In the genomic region with DNA sequence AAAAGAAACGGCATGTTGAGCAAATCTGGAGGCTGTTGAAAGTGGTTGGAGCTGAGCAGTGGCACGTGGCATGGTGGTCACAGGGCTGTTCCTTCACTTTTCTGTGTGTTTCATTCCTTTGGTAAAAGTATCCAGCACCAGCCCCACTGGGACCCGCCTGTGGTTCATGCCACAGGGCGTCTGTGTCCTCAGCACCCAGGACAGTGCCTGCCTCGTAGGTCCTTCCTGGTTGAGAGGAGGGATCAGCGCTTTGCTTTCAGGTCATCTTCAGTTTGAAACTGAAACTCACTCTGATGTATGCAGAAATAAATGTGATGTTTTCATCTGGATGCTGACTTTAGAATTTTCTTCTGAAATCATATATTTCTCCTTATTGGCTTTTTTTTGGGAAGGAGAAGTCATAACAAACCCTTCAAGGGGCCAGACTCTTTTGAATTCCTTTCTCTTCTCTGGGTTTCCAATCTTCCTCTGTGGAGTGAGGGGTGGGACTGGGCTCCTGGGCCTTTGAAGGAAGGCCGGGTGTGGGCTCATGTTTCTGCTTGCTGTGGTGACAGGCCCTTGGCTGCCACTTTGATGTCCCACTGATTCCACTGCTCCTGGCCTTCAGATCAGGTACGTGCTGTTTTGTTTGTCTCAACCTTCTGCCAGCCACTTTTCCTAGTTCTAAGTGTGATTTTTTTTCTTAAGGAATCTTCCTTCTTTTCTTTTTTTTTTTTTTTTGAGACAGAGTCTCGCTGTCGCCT, we compare ENCODE assay signal across 11 cellular contexts. TPM values are rescaled to one million over a fixed set of nuclear protein-coding genes. Genes with fewer than 3 reads are reported as not detected.
A peak's percentile ranks its signal among the peaks of the same experiment; 100 is the strongest.
DNase-seq lines count a peak whose midpoint lies in the region; ATAC-seq and TF ChIP-seq lines count a peak whose summit lies in the region.
"Had no signal": no experiment of that assay in that cellular context is flagged by ENCODE, and none has a peak within 500 bp of the region (broad histone marks: within the 10 kb centered on the region; RNA-seq: fewer than 3 reads in every experiment).

No MANE protein-coding gene starts in this region.

- ATAC-seq in GM23338 (peak; percentile 46; the same call in 2 of the 3 replicates), gastrocnemius medialis (no peak)

- H3K23ac ChIP-seq in trophoblast cell (ENCODE audit: low read length) = no peak overlapping the region

- H3K36me3 Mint-ChIP-seq in activated CD4-positive, alpha-beta T cell treated with anti-CD3 and anti-CD28 coated beads, Interleukin-2, amount 10 ng/mL, durations not matched to agents 7 days and 5 days (ENCODE audit: low read depth) = peaks cover 37% of the 10 kb centered on the region
- no peaks in the 10 kb centered on the region for H3K36me3 Mint-ChIP-seq in GM23338 (ENCODE audit: low read depth)
- peaks cover 29% of the 10 kb centered on the region for H3K36me3 Mint-ChIP-seq in activated T-helper 2 cell treated with anti-CD3 and anti-CD28 coated beads, Interferon-gamma antibody, Interleukin-2, Interleukin-4, amounts not matched to agents 10 μg/mL and 5 μg/mL and 100 μg/mL, durations not matched to agents 14 hours and 24 hours and 36 hours (ENCODE audit: low read depth)

- TF ChIP-seq CTCF in GM23338 (conservative IDR thresholded peaks at IDR 0.05; ENCODE audit: low read depth in 2 of 2) = no peak
- no peak for TF ChIP-seq CTCF in prostate gland (IDR thresholded peaks at IDR 0.05)
- no peak for TF ChIP-seq CTCF in gastrocnemius medialis (IDR thresholded peaks at IDR 0.05 in 4 of 5, conservative IDR thresholded peaks at IDR 0.05 in 1 of 5)

- no peaks in the 10 kb centered on the region for H3K27me3 Mint-ChIP-seq in activated CD4-positive, alpha-beta T cell treated with anti-CD3 and anti-CD28 coated beads, Interleukin-2, amount 10 ng/mL, durations not matched to agents 7 days and 5 days
- H3K27me3 Mint-ChIP-seq in GM23338 (ENCODE audit: insufficient read depth, low read depth, poor library complexity) = peaks cover 2% of the 10 kb centered on the region
- no peaks in the 10 kb centered on the region for H3K27me3 Mint-ChIP-seq in activated T-helper 2 cell treated with anti-CD3 and anti-CD28 coated beads, Interferon-gamma antibody, Interleukin-2, Interleukin-4, amounts not matched to agents 10 μg/mL and 5 μg/mL and 100 μg/mL, durations not matched to agents 14 hours and 24 hours and 36 hours (ENCODE audit: low read depth)

- peak overlapping the region; percentile 33 for H3K4me3 Mint-ChIP-seq in activated CD4-positive, alpha-beta T cell treated with anti-CD3 and anti-CD28 coated beads, Interleukin-2, amount 10 ng/mL, durations not matched to agents 7 days and 5 days
- H3K4me3 Mint-ChIP-seq in GM23338 = no peak overlapping the region
- no peak overlapping the region for H3K4me3 Mint-ChIP-seq in activated T-helper 2 cell treated with anti-CD3 and anti-CD28 coated beads, Interferon-gamma antibody, Interleukin-2, Interleukin-4, amounts not matched to agents 10 μg/mL and 5 μg/mL and 100 μg/mL, durations not matched to agents 14 hours and 24 hours and 36 hours (ENCODE audit: low read depth)

- no peak overlapping the region for H3K14ac ChIP-seq in trophoblast cell (ENCODE audit: low read length)

- H3K27me3 ChIP-seq in GM23338 (ENCODE audit: insufficient read depth) = no peaks in the 10 kb centered on the region
- no peaks in the 10 kb centered on the region for H3K27me3 ChIP-seq in prostate gland (replicated peaks; ENCODE audit: insufficient read depth)
- H3K27me3 ChIP-seq in gastrocnemius medialis = no peaks in the 10 kb centered on the region
- no peaks in the 10 kb centered on the region for H3K27me3 ChIP-seq in trophoblast cell (ENCODE audit: insufficient read depth, low read length)

- H4K91ac ChIP-seq in trophoblast cell (ENCODE audit: low read depth, low read length) = no peak overlapping the region

- intact Hi-C loops in activated T-helper 2 cell treated with anti-CD3 and anti-CD28 coated beads, Interferon-gamma antibody, Interleukin-2, Interleukin-4, amounts not matched to agents 10 μg/mL and 5 μg/mL and 100 μg/mL, durations not matched to agents 14 hours and 24 hours and 36 hours (cut with micrococcal nuclease) = no loop called here
- intact Hi-C loops in prostate gland (cut with DNase I) (no loop called here), gastrocnemius medialis (cut with DNase I; ENCODE audit: low total_unique reads) (no loop called here)

- H2AFZ ChIP-seq in GM23338 (no peak overlapping the region), trophoblast cell (ENCODE audit: insufficient read depth, low read length, poor library complexity) (no peak overlapping the region)

- H3K4me1 ChIP-seq in GM23338 (ENCODE audit: insufficient read depth) (no peaks in the 10 kb centered on the region), prostate gland (replicated peaks) (no peaks in the 10 kb centered on the region), gastrocnemius medialis (peaks cover 7 to 14% of the 10 kb centered on the region in 2 donors), trophoblast cell (ENCODE audit: control insufficient read depth in 1 of 2, insufficient read depth in 2 of 2, low read length in 2 of 2) (no peaks in the 10 kb centered on the region)

- H2BK5ac ChIP-seq in trophoblast cell (ENCODE audit: low read depth, low read length, poor library complexity) = no peak overlapping the region

- peaks cover 58% of the 10 kb centered on the region for H3K4me1 Mint-ChIP-seq in activated CD4-positive, alpha-beta T cell treated with anti-CD3 and anti-CD28 coated beads, Interleukin-2, amount 10 ng/mL, durations not matched to agents 7 days and 5 days
- no peaks in the 10 kb centered on the region for H3K4me1 Mint-ChIP-seq in GM23338
- peaks cover 45% of the 10 kb centered on the region for H3K4me1 Mint-ChIP-seq in activated T-helper 2 cell treated with anti-CD3 and anti-CD28 coated beads, Interferon-gamma antibody, Interleukin-2, Interleukin-4, amounts not matched to agents 10 μg/mL and 5 μg/mL and 100 μg/mL, durations not matched to agents 14 hours and 24 hours and 36 hours (ENCODE audit: low read depth)

- H4K8ac ChIP-seq in trophoblast cell (ENCODE audit: low read depth, low read length) = no peak overlapping the region

- CTCF ChIA-PET in activated CD4-positive, alpha-beta T cell treated with anti-CD3 and anti-CD28 coated beads, Interleukin-2, amount 10 ng/mL, durations not matched to agents 7 days and 5 days (lab: Charles Lee) = interaction anchor here (1.3 to 1.5 kb wide), 2 partner anchors 15 to 30 kb away, joined by 5 read pairs; no protein-coding TSS in a partner anchor

- peaks cover 10% of the 10 kb centered on the region; the same call in 1 of the 2 replicates for H4K20me1 ChIP-seq in GM23338 (replicated peaks; ENCODE audit: insufficient read depth)

- TF ChIP-seq POLR2A in prostate gland (IDR thresholded peaks at IDR 0.05) = no peak
- no peak for TF ChIP-seq POLR2A in gastrocnemius medialis (IDR thresholded peaks at IDR 0.05)

- no peak overlapping the region for H3K18ac ChIP-seq in trophoblast cell (ENCODE audit: low read length)

- no peaks in the 10 kb centered on the region for H3F3A ChIP-seq in GM23338 (replicated peaks; ENCODE audit: low read depth)

- H3K79me2 ChIP-seq in GM23338 (replicated peaks; ENCODE audit: insufficient read depth) = peaks cover 63% of the 10 kb centered on the region
- peaks cover 1% of the 10 kb centered on the region for H3K79me2 ChIP-seq in trophoblast cell (ENCODE audit: control insufficient read depth, insufficient read depth, low read length, poor library complexity)

- POLR2A ChIA-PET in activated CD4-positive, alpha-beta T cell treated with anti-CD3 and anti-CD28 coated beads, Interleukin-2, amount 10 ng/mL, durations not matched to agents 7 days and 5 days (lab: Charles Lee) = no interaction called here

- H3K4me2 ChIP-seq in GM23338 (no peak overlapping the region), trophoblast cell (ENCODE audit: low read length) (no peak overlapping the region)

- H3K27ac ChIP-seq in GM23338 (ENCODE audit: low read depth) (no peak overlapping the region), prostate gland (no peak overlapping the region), gastrocnemius medialis (no peak overlapping the region), trophoblast cell (ENCODE audit: low read depth, low read length) (no peak overlapping the region)

- no peak overlapping the region for H2BK120ac ChIP-seq in trophoblast cell (ENCODE audit: insufficient read depth, low read length, poor library complexity)

- H3K27ac Mint-ChIP-seq in activated CD4-positive, alpha-beta T cell treated with anti-CD3 and anti-CD28 coated beads, Interleukin-2, amount 10 ng/mL, durations not matched to agents 7 days and 5 days = peak overlapping the region; percentile 91
- H3K27ac Mint-ChIP-seq in GM23338 = no peak overlapping the region
- peak overlapping the region; percentile 79 for H3K27ac Mint-ChIP-seq in activated T-helper 2 cell treated with anti-CD3 and anti-CD28 coated beads, Interferon-gamma antibody, Interleukin-2, Interleukin-4, amounts not matched to agents 10 μg/mL and 5 μg/mL and 100 μg/mL, durations not matched to agents 14 hours and 24 hours and 36 hours

- H3K9me3 ChIP-seq in prostate gland (no peaks in the 10 kb centered on the region), gastrocnemius medialis (no peaks in the 10 kb centered on the region), trophoblast cell (ENCODE audit: insufficient read depth, low read depth, low read length) (no peaks in the 10 kb centered on the region)

- 71% methylated on average over 10 of the region's 10 CpGs for WGBS in prostate gland
- WGBS in trophoblast cell (ENCODE audit: extremely low coverage, insufficient coverage, insufficient read length) = no CpG with 5 or more reads among the region's 10 CpGs

- no peak overlapping the region for H4K12ac ChIP-seq in trophoblast cell (ENCODE audit: low read depth, low read length)

- H3K4me3 ChIP-seq in GM23338 = no peak overlapping the region
- no peak overlapping the region for H3K4me3 ChIP-seq in prostate gland
- no peak overlapping the region for H3K4me3 ChIP-seq in gastrocnemius medialis
- no peak overlapping the region for H3K4me3 ChIP-seq in trophoblast cell (ENCODE audit: low read depth, low read length)

- in situ Hi-C loops in gastrocnemius medialis (cut with MboI; ENCODE audit: low sequenced_read_pairs in 4 of 4) = loop anchor here in 1 of 4 donors (25.0 kb wide), 1 partner anchor 226 kb away; no protein-coding TSS in a partner anchor

- H2AK5ac ChIP-seq in trophoblast cell (ENCODE audit: low read length) = no peak overlapping the region

- no peak overlapping the region for H2BK12ac ChIP-seq in trophoblast cell (ENCODE audit: low read length)

- H3K9me2 ChIP-seq in GM23338 (ENCODE audit: insufficient read depth) = no peaks in the 10 kb centered on the region

- H3K79me1 ChIP-seq in trophoblast cell (ENCODE audit: low read length) = no peaks in the 10 kb centered on the region

- no peak overlapping the region for H3K4ac ChIP-seq in trophoblast cell (ENCODE audit: low read depth, low read length)

- DNase-seq in activated CD4-positive, alpha-beta T cell treated with anti-CD3 and anti-CD28 coated beads, Interleukin-2, amount 10 ng/mL, durations not matched to agents 7 days and 5 days = peak; percentile 42
- no peak for DNase-seq in activated CD4-positive, alpha-beta T cell treated with anti-CD3 and anti-CD28 coated beads, Interleukin-2, amount 50 U/mL, for 4 hours
- DNase-seq in GM23338 (ENCODE audit: low spot score) (no peak), prostate gland (ENCODE audit: low spot score) (peak; percentile 32), hepatic stellate cell (ENCODE audit: low spot score) (no peak), gastrocnemius medialis (no peak), trophoblast cell (no peak)
- no peak for DNase-seq in activated T-helper 2 cell treated with anti-CD3 and anti-CD28 coated beads, Interferon-gamma antibody, Interleukin-2, Interleukin-4, amounts not matched to agents 10 μg/mL and 5 μg/mL and 100 μg/mL, durations not matched to agents 14 hours and 24 hours and 36 hours (ENCODE audit: low spot score)
- DNase-seq: H7, Kasumi-1, SHP77 treated with DMSO at 0.1 percent for 48 hours had no signal

- H3K36me3 ChIP-seq in GM23338 (ENCODE audit: insufficient read depth) (no peaks in the 10 kb centered on the region), prostate gland (no peaks in the 10 kb centered on the region), gastrocnemius medialis (peaks cover 0 to 7% of the 10 kb centered on the region in 2 donors), trophoblast cell (ENCODE audit: control insufficient read depth in 1 of 2, insufficient read depth in 2 of 2, low read length in 2 of 2) (peaks cover 12 to 14% of the 10 kb centered on the region in 2 experiments)

- no peak overlapping the region for H3K9ac ChIP-seq in trophoblast cell (ENCODE audit: low read length)

- no peaks in the 10 kb centered on the region for H3K9me3 Mint-ChIP-seq in activated CD4-positive, alpha-beta T cell treated with anti-CD3 and anti-CD28 coated beads, Interleukin-2, amount 10 ng/mL, durations not matched to agents 7 days and 5 days
- H3K9me3 Mint-ChIP-seq in GM23338 = no peaks in the 10 kb centered on the region
- H3K9me3 Mint-ChIP-seq in activated T-helper 2 cell treated with anti-CD3 and anti-CD28 coated beads, Interferon-gamma antibody, Interleukin-2, Interleukin-4, amounts not matched to agents 10 μg/mL and 5 μg/mL and 100 μg/mL, durations not matched to agents 14 hours and 24 hours and 36 hours = no peaks in the 10 kb centered on the region

RNA-seq across cellular contexts. Expression of gene TBC1D22A, which starts 26.1 kb away (rescaled TPM):
- 10 to 100 TPM; 34.1 to 39.2 TPM for total RNA-seq in activated CD4-positive, alpha-beta T cell treated with anti-CD3 and anti-CD28 coated beads, Interleukin-2, amount 10 ng/mL, durations not matched to agents 7 days and 5 days
- 10.7 and 13.3 TPM in 2 replicates for total RNA-seq in GM23338 (2014; rRNA removed; shearing (Covaris generic))
- polyA plus RNA-seq in GM23338 (2016; fragmentation: Nextera tagmentation; extraction: Ambion mirVana) = 9.0 and 9.6 TPM in 2 replicates
- 34.8 and 38.3 TPM in 2 replicates for total RNA-seq in activated T-helper 2 cell treated with anti-CD3 and anti-CD28 coated beads, Interferon-gamma antibody, Interleukin-2, Interleukin-4, amounts not matched to agents 10 μg/mL and 5 μg/mL and 100 μg/mL, durations not matched to agents 14 hours and 24 hours and 36 hours
- total RNA-seq in prostate gland (10 to 100 TPM; 16.0 to 30.7 TPM), gastrocnemius medialis (10 to 100 TPM; 18.8 to 25.2 (median 23.1) TPM)
- polyA plus RNA-seq in trophoblast cell (2013) = 14.7 and 15.8 TPM in 2 replicates

RNA-seq across cellular contexts. Expression of gene CERK, which starts 50.5 kb away (rescaled TPM):
- total RNA-seq in activated CD4-positive, alpha-beta T cell treated with anti-CD3 and anti-CD28 coated beads, Interleukin-2, amount 10 ng/mL, durations not matched to agents 7 days and 5 days = 10 to 100 TPM; 41.8 to 47.1 TPM
- 62.9 and 63.5 TPM in 2 replicates for total RNA-seq in GM23338 (2014; rRNA removed; shearing (Covaris generic))
- 11.9 and 12.7 TPM in 2 replicates for polyA plus RNA-seq in GM23338 (2016; fragmentation: Nextera tagmentation; extraction: Ambion mirVana)
- total RNA-seq in activated T-helper 2 cell treated with anti-CD3 and anti-CD28 coated beads, Interferon-gamma antibody, Interleukin-2, Interleukin-4, amounts not matched to agents 10 μg/mL and 5 μg/mL and 100 μg/mL, durations not matched to agents 14 hours and 24 hours and 36 hours = 57.1 and 62.8 TPM in 2 replicates
- 10 to 100 TPM; 10.2 to 18.0 TPM for total RNA-seq in prostate gland
- 10 to 100 TPM; 32.7 to 38.7 (median 34.8) TPM for total RNA-seq in gastrocnemius medialis
- polyA plus RNA-seq in trophoblast cell (2013) = 19.8 and 21.2 TPM in 2 replicates

Comparison
In these comparisons a context has a peak if more than half of its experiments do, and no peak if none do; other contexts are left out.
1. DNase-seq: peak in activated CD4-positive, alpha-beta T cell treated with anti-CD3 and anti-CD28 coated beads, Interleukin-2, amount 10 ng/mL, durations not matched to agents 7 days and 5 days (single experiment) and prostate gland (single experiment); none in activated CD4-positive, alpha-beta T cell treated with anti-CD3 and anti-CD28 coated beads, Interleukin-2, amount 50 U/mL, for 4 hours (0 of 2), GM23338 (single experiment), activated T-helper 2 cell treated with anti-CD3 and anti-CD28 coated beads, Interferon-gamma antibody, Interleukin-2, Interleukin-4, amounts not matched to agents 10 μg/mL and 5 μg/mL and 100 μg/mL, durations not matched to agents 14 hours and 24 hours and 36 hours (single experiment), hepatic stellate cell (single experiment), gastrocnemius medialis (0 of 2) and trophoblast cell (0 of 2).